Comparison of ENCODE assay signal across 13 cellular contexts in genomic region chr11:114316980-114317675, GRCh38. TPM values are rescaled to one million over a fixed set of nuclear protein-coding genes. Genes with fewer than 3 reads are reported as not detected.
DNase-seq lines count a peak whose midpoint lies in the region; ATAC-seq and TF ChIP-seq lines count a peak whose summit lies in the region.
"Had no signal": no experiment of that assay in that cellular context is flagged by ENCODE, and none has a peak within 500 bp of the region (broad histone marks: within the 10 kb centered on the region; RNA-seq: fewer than 3 reads in every experiment).

No MANE protein-coding gene starts in this region.

- H3K4me3 Mint-ChIP-seq in activated naive CD4-positive, alpha-beta T cell treated with anti-CD3 and anti-CD28 coated beads, Interleukin-2, amount 10 ng/mL, durations not matched to agents 7 days and 5 days: no peak overlapping the region
- no peak overlapping the region for H3K4me3 Mint-ChIP-seq in activated CD8-positive, alpha-beta T cell treated with anti-CD3 and anti-CD28 coated beads for 36 hours
- H3K4me3 Mint-ChIP-seq in stimulated activated naive CD8-positive, alpha-beta T cell treated with anti-CD3 and anti-CD28 coated beads, Interleukin-15, amount 100 ng/mL, for 72 hours: no peak overlapping the region

- POLR2A ChIA-PET in activated CD8-positive, alpha-beta T cell treated with anti-CD3 and anti-CD28 coated beads for 36 hours (lab: Charles Lee): no interaction called here

- H3K9me3 ChIP-seq in fibroblast of lung (ENCODE audit: control insufficient read depth, insufficient read depth, low read depth, low read length): no peaks in the 10 kb centered on the region
- no peaks in the 10 kb centered on the region for H3K9me3 ChIP-seq in osteoblast (ENCODE audit: low read depth, low read length)
- H3K9me3 ChIP-seq in aorta (ENCODE audit: control insufficient read depth, low read length): no peaks in the 10 kb centered on the region

- H3K36me3 ChIP-seq in fibroblast of lung (ENCODE audit: control insufficient read depth, insufficient read depth, low read length): peaks cover 4% of the 10 kb centered on the region
- H3K36me3 ChIP-seq in osteoblast (ENCODE audit: insufficient read depth, low read length): peaks cover 49% of the 10 kb centered on the region
- peaks cover 6 to 8% of the 10 kb centered on the region in 2 donors for H3K36me3 ChIP-seq in aorta (ENCODE audit: control insufficient read depth in 1 of 2, insufficient read depth in 2 of 2, low read length in 1 of 2)

- ATAC-seq in aorta (ENCODE audit: low FRiP score): peak; percentile 46
- no peak for ATAC-seq in activated CD8-positive, alpha-beta T cell treated with anti-CD3 and anti-CD28 coated beads for 36 hours
- no peak for ATAC-seq in stimulated activated naive CD8-positive, alpha-beta T cell treated with anti-CD3 and anti-CD28 coated beads, Interleukin-15, amount 100 ng/mL, for 72 hours
- ATAC-seq: activated CD4-positive, alpha-beta T cell treated with anti-CD3 and anti-CD28 coated beads for 36 hours had no signal

- H3K79me2 ChIP-seq in fibroblast of lung (ENCODE audit: control insufficient read depth, insufficient read depth, low read length) (peaks cover 3% of the 10 kb centered on the region), osteoblast (ENCODE audit: insufficient read depth, low read length) (peaks cover 39% of the 10 kb centered on the region)

- H3K4me1 Mint-ChIP-seq in activated naive CD4-positive, alpha-beta T cell treated with anti-CD3 and anti-CD28 coated beads, Interleukin-2, amount 10 ng/mL, durations not matched to agents 7 days and 5 days: peaks cover 65% of the 10 kb centered on the region
- H3K4me1 Mint-ChIP-seq in activated CD8-positive, alpha-beta T cell treated with anti-CD3 and anti-CD28 coated beads for 36 hours (ENCODE audit: low read depth): peaks cover 10% of the 10 kb centered on the region
- H3K4me1 Mint-ChIP-seq in stimulated activated naive CD8-positive, alpha-beta T cell treated with anti-CD3 and anti-CD28 coated beads, Interleukin-15, amount 100 ng/mL, for 72 hours: peaks cover 24% of the 10 kb centered on the region

- H3K4me2 ChIP-seq in fibroblast of lung (ENCODE audit: extremely low read depth, insufficient read depth, low read length) (no peak overlapping the region), osteoblast (ENCODE audit: insufficient read depth, low read length) (peak overlapping the region; percentile 17)

- CTCF ChIA-PET in activated naive CD4-positive, alpha-beta T cell treated with anti-CD3 and anti-CD28 coated beads, Interleukin-2, amount 10 ng/mL, durations not matched to agents 7 days and 5 days (lab: Charles Lee): interaction anchor here (1.9 kb wide), 1 partner anchor 23 kb away, joined by 9 read pairs; no protein-coding TSS in a partner anchor
- CTCF ChIA-PET in activated CD8-positive, alpha-beta T cell treated with anti-CD3 and anti-CD28 coated beads for 36 hours (lab: Charles Lee): interaction anchor here (1.2 kb wide), 1 partner anchor 10 kb away, joined by 3 read pairs; no protein-coding TSS in a partner anchor

- H3K4me1 ChIP-seq in fibroblast of lung (ENCODE audit: control insufficient read depth, extremely low read depth, insufficient read depth, low read length): peaks cover 2% of the 10 kb centered on the region
- H3K4me1 ChIP-seq in osteoblast (ENCODE audit: insufficient read depth, low read length): peaks cover 73% of the 10 kb centered on the region
- H3K4me1 ChIP-seq in aorta (ENCODE audit: control insufficient read depth in 1 of 2, insufficient read depth in 2 of 2, low read length in 2 of 2): peaks cover 3 to 25% of the 10 kb centered on the region in 2 donors

- peak overlapping the region; percentile 67 for H3K27ac Mint-ChIP-seq in activated naive CD4-positive, alpha-beta T cell treated with anti-CD3 and anti-CD28 coated beads, Interleukin-2, amount 10 ng/mL, durations not matched to agents 7 days and 5 days
- no peak overlapping the region for H3K27ac Mint-ChIP-seq in activated CD8-positive, alpha-beta T cell treated with anti-CD3 and anti-CD28 coated beads for 36 hours
- no peak overlapping the region for H3K27ac Mint-ChIP-seq in stimulated activated naive CD8-positive, alpha-beta T cell treated with anti-CD3 and anti-CD28 coated beads, Interleukin-15, amount 100 ng/mL, for 72 hours

- H3K4me3 ChIP-seq in fibroblast of lung (replicated peaks in 1 of 4; ENCODE audit: control extremely low read depth in 1 of 4, insufficient read depth in 1 of 4, low read depth in 3 of 4, low read length in 4 of 4) (no peak overlapping the region), osteoblast (ENCODE audit: insufficient read depth, low read length) (no peak overlapping the region), aorta (ENCODE audit: low read length in 2 of 2) (no peak overlapping the region)

- intact Hi-C loops in aorta (cut with DNase I): no loop called here
- intact Hi-C loops in activated CD8-positive, alpha-beta T cell treated with anti-CD3 and anti-CD28 coated beads for 36 hours (cut with micrococcal nuclease): no loop called here

- peaks cover 2% of the 10 kb centered on the region for H3K36me3 Mint-ChIP-seq in activated naive CD4-positive, alpha-beta T cell treated with anti-CD3 and anti-CD28 coated beads, Interleukin-2, amount 10 ng/mL, durations not matched to agents 7 days and 5 days
- no peaks in the 10 kb centered on the region for H3K36me3 Mint-ChIP-seq in activated CD8-positive, alpha-beta T cell treated with anti-CD3 and anti-CD28 coated beads for 36 hours (ENCODE audit: low read depth)

- no peak overlapping the region for H3K9ac ChIP-seq in fibroblast of lung (ENCODE audit: insufficient read depth, low read length)

- H2AFZ ChIP-seq in fibroblast of lung (ENCODE audit: low read length) (no peak overlapping the region), osteoblast (ENCODE audit: low read length) (no peak overlapping the region)

- H3K27me3 Mint-ChIP-seq in activated naive CD4-positive, alpha-beta T cell treated with anti-CD3 and anti-CD28 coated beads, Interleukin-2, amount 10 ng/mL, durations not matched to agents 7 days and 5 days: peaks cover 6% of the 10 kb centered on the region
- peaks cover 7% of the 10 kb centered on the region for H3K27me3 Mint-ChIP-seq in activated CD8-positive, alpha-beta T cell treated with anti-CD3 and anti-CD28 coated beads for 36 hours
- peaks cover 7% of the 10 kb centered on the region for H3K27me3 Mint-ChIP-seq in stimulated activated naive CD8-positive, alpha-beta T cell treated with anti-CD3 and anti-CD28 coated beads, Interleukin-15, amount 100 ng/mL, for 72 hours

- H3K27me3 ChIP-seq in fibroblast of lung (ENCODE audit: control insufficient read depth, insufficient read depth, low read length) (no peaks in the 10 kb centered on the region), osteoblast (ENCODE audit: insufficient read depth, low read length) (no peaks in the 10 kb centered on the region), aorta (ENCODE audit: control insufficient read depth in 1 of 2, insufficient read depth in 2 of 2, low read length in 1 of 2) (no peaks in the 10 kb centered on the region)

- H3K9me3 Mint-ChIP-seq in activated naive CD4-positive, alpha-beta T cell treated with anti-CD3 and anti-CD28 coated beads, Interleukin-2, amount 10 ng/mL, durations not matched to agents 7 days and 5 days: no peaks in the 10 kb centered on the region
- H3K9me3 Mint-ChIP-seq in activated CD8-positive, alpha-beta T cell treated with anti-CD3 and anti-CD28 coated beads for 36 hours: no peaks in the 10 kb centered on the region
- H3K9me3 Mint-ChIP-seq in stimulated activated naive CD8-positive, alpha-beta T cell treated with anti-CD3 and anti-CD28 coated beads, Interleukin-15, amount 100 ng/mL, for 72 hours: no peaks in the 10 kb centered on the region
- H3K9me3 Mint-ChIP-seq: activated T-cell treated with anti-CD3 and anti-CD28 coated beads, Interleukin-2, amount 50 U/mL, for 4 hours had no signal

- H4K20me1 ChIP-seq in fibroblast of lung (ENCODE audit: control insufficient read depth, extremely low read depth, insufficient read depth, low read length) (no peaks in the 10 kb centered on the region), osteoblast (ENCODE audit: insufficient read depth, low read length) (peaks cover 9% of the 10 kb centered on the region)

- peak overlapping the region; percentile 13 for H3K27ac ChIP-seq in fibroblast of lung (ENCODE audit: insufficient read depth, low read length)
- peak overlapping the region; percentile 90 for H3K27ac ChIP-seq in osteoblast (ENCODE audit: low read depth, low read length)
- peak overlapping the region in 1 of 2 donors; percentile 60 for H3K27ac ChIP-seq in aorta (ENCODE audit: low read depth in 1 of 2, low read length in 2 of 2)

- DNase-seq in activated naive CD4-positive, alpha-beta T cell treated with anti-CD3 and anti-CD28 coated beads, Interleukin-2, amount 10 ng/mL, durations not matched to agents 7 days and 5 days: no peak
- no peak for DNase-seq in activated naive CD4-positive, alpha-beta T cell (lab: John Stamatoyannopoulos, UW)
- DNase-seq in fibroblast of lung (ENCODE audit: low read depth in 2 of 2): no peak
- peak; percentile 47 for DNase-seq in osteoblast (ENCODE audit: insufficient read length, low spot score, missing footprints)
- no peak for DNase-seq in aorta
- DNase-seq in activated gamma-delta T cell treated with Interleukin-2 at 50 U/mL for 16 hours: no peak
- DNase-seq in activated CD8-positive, alpha-beta T cell treated with anti-CD3 and anti-CD28 coated beads for 36 hours: no peak
- DNase-seq in stimulated activated naive CD8-positive, alpha-beta T cell treated with anti-CD3 and anti-CD28 coated beads, Interleukin-15, amount 100 ng/mL, for 72 hours: no peak
- DNase-seq: activated T-cell treated with anti-CD3 and anti-CD28 coated beads, Interleukin-2, amount 50 U/mL, for 4 hours; NCI-H1105 treated with DMSO at 0.1 percent for 48 hours; NCI-H510A; stimulated activated CD4-positive, alpha-beta T cell treated with anti-CD3 and anti-CD28 coated beads, Interleukin-2, amount 100 ng/mL, for 48 hours had no signal

- no peak for TF ChIP-seq CTCF in fibroblast of lung (conservative IDR thresholded peaks at IDR 0.05 in 1 of 2, IDR thresholded peaks at IDR 0.05 in 1 of 2; ENCODE audit: low read depth in 1 of 2, low read length in 2 of 2)
- no peak for TF ChIP-seq CTCF in osteoblast (IDR thresholded peaks at IDR 0.05; ENCODE audit: extremely low read depth, low read depth, low read length)
- no peak for TF ChIP-seq CTCF in activated CD8-positive, alpha-beta T cell treated with anti-CD3 and anti-CD28 coated beads for 36 hours (IDR thresholded peaks at IDR 0.05)

- 46 to 47% methylated on average over 5 of the region's 5 CpGs for WGBS in aorta, 2 donors

RNA-seq across cellular contexts. Expression of gene NNMT, which starts 20.9 kb away (rescaled TPM):
- 639 and 883 TPM in 2 replicates for total RNA-seq in fibroblast of lung
- 156 and 194 TPM in 2 replicates for polyA plus RNA-seq in fibroblast of lung
- 294 and 362 TPM in 2 replicates for polyA plus RNA-seq in fibroblast of lung (2012)
- polyA minus RNA-seq in fibroblast of lung (ENCODE audit: low replicate concordance): 75.9 and 108 TPM in 2 replicates
- total RNA-seq in osteoblast: 1,091 and 1,196 TPM in 2 replicates
- total RNA-seq in aorta: 100 to 1,000 TPM; 597 to 862 TPM
- 1,000 to 10,000 TPM in 1 of 2 donors, 100 to 1,000 TPM in 1; 405 to 1,814 TPM for polyA plus RNA-seq in aorta
- not detected for total RNA-seq in activated CD8-positive, alpha-beta T cell treated with anti-CD3 and anti-CD28 coated beads for 36 hours
- total RNA-seq: activated CD4-positive, alpha-beta T cell treated with anti-CD3 and anti-CD28 coated beads for 36 hours had no signal

Comparison
In these comparisons a context has a peak if more than half of its experiments do, and no peak if none do; other contexts are left out.
1. RNA of gene NNMT, which starts 20.9 kb away (total RNA-seq): 1,091 to 1,196 TPM in osteoblast, 597 to 862 TPM in aorta and 639 to 883 TPM in fibroblast of lung; not detected in activated CD8-positive, alpha-beta T cell treated with anti-CD3 and anti-CD28 coated beads for 36 hours; every median in the first group is over 100 times any median in the second.